Comparison of ENCODE assay signal across 18 cellular contexts in the genomic region with DNA sequence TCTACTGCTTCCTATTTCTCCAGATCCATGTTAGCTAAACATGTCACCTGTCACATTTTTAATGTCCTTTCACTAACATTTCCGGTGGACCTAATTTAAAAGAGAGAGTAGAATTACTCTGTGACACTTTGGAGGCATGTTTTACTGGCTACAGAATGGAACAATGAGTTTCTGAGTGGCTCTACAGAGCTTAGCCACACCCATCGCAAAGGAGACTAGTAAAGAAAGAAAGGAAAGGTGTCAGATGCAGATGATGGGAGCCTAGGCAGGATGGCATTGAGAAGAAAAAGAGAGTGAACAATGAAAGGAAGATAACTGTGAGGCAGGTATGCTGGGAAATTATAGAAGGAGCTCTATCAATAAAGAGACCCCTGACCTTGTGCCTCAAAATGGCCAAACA. TPM values are rescaled to one million over a fixed set of nuclear protein-coding genes. Genes with fewer than 3 reads are reported as not detected.
DNase-seq lines count a peak whose midpoint lies in the region; ATAC-seq and TF ChIP-seq lines count a peak whose summit lies in the region.
"Had no signal": no experiment of that assay in that cellular context is flagged by ENCODE, and none has a peak within 500 bp of the region (broad histone marks: within the 10 kb centered on the region; RNA-seq: fewer than 3 reads in every experiment).

No MANE protein-coding gene starts in this region.

- H3K4me1 ChIP-seq in CD4-positive, CD25-positive, alpha-beta regulatory T cell (ENCODE audit: control insufficient read depth, insufficient read depth, low read length, poor library complexity, severe bottlenecking): no peaks in the 10 kb centered on the region
- no peaks in the 10 kb centered on the region for H3K4me1 ChIP-seq in GM23338 (ENCODE audit: insufficient read depth)

- H3K4me3 ChIP-seq in CD4-positive, CD25-positive, alpha-beta regulatory T cell (ENCODE audit: low read depth, low read length): no peak overlapping the region
- no peak overlapping the region for H3K4me3 ChIP-seq in GM23338

- H3K79me2 ChIP-seq in GM23338 (replicated peaks; ENCODE audit: insufficient read depth): no peaks in the 10 kb centered on the region

- H3K27me3 ChIP-seq in CD4-positive, CD25-positive, alpha-beta regulatory T cell (ENCODE audit: control insufficient read depth, insufficient read depth, low read length): no peaks in the 10 kb centered on the region
- H3K27me3 ChIP-seq in GM23338 (ENCODE audit: insufficient read depth): no peaks in the 10 kb centered on the region

- peaks cover 0 to 1% (median 0%) of the 10 kb centered on the region in 7 donors for H3K9me3 Mint-ChIP-seq in CD4-positive, CD25-positive, alpha-beta regulatory T cell
- no peaks in the 10 kb centered on the region for H3K9me3 Mint-ChIP-seq in GM23338
- H3K9me3 Mint-ChIP-seq in endothelial cell (ENCODE audit: unreplicated experiment): no peaks in the 10 kb centered on the region
- no peaks in the 10 kb centered on the region for H3K9me3 Mint-ChIP-seq in chondrocyte (ENCODE audit: low read depth)
- H3K9me3 Mint-ChIP-seq: H9 had no signal

- H3K9me2 ChIP-seq in GM23338 (ENCODE audit: insufficient read depth): no peaks in the 10 kb centered on the region

- H3K27me3 Mint-ChIP-seq in CD4-positive, CD25-positive, alpha-beta regulatory T cell: no peaks in the 10 kb centered on the region
- H3K27me3 Mint-ChIP-seq in GM23338 (ENCODE audit: insufficient read depth, low read depth, poor library complexity) (no peaks in the 10 kb centered on the region), endothelial cell (ENCODE audit: unreplicated experiment) (no peaks in the 10 kb centered on the region), chondrocyte (ENCODE audit: low read depth) (no peaks in the 10 kb centered on the region)
- H3K27me3 Mint-ChIP-seq: T-helper 17 cell had no signal

- no peaks in the 10 kb centered on the region for H3K9me3 ChIP-seq in CD4-positive, CD25-positive, alpha-beta regulatory T cell (ENCODE audit: control insufficient read depth in 2 of 2, low read length in 2 of 2)

- H3K27ac Mint-ChIP-seq in CD4-positive, CD25-positive, alpha-beta regulatory T cell: peak overlapping the region in 2 of 3 donors; percentile 15 to 57
- H3K27ac Mint-ChIP-seq in GM23338 (no peak overlapping the region), endothelial cell (ENCODE audit: unreplicated experiment) (no peak overlapping the region), chondrocyte (ENCODE audit: unreplicated experiment) (no peak overlapping the region)
- H3K27ac Mint-ChIP-seq: T-helper 17 cell had no signal

- H3F3A ChIP-seq in GM23338 (replicated peaks; ENCODE audit: low read depth): no peaks in the 10 kb centered on the region

- H3K36me3 ChIP-seq in CD4-positive, CD25-positive, alpha-beta regulatory T cell (ENCODE audit: control insufficient read depth, insufficient read depth, low read length): peaks cover 4% of the 10 kb centered on the region
- H3K36me3 ChIP-seq in GM23338 (ENCODE audit: insufficient read depth): no peaks in the 10 kb centered on the region

- TF ChIP-seq CTCF in GM23338 (conservative IDR thresholded peaks at IDR 0.05; ENCODE audit: low read depth in 2 of 2): no peak
- no peak for TF ChIP-seq CTCF in endothelial cell (IDR thresholded peaks at IDR 0.05; ENCODE audit: unreplicated experiment)
- no peak for TF ChIP-seq CTCF in chondrocyte (IDR thresholded peaks at IDR 0.05)

- no peak for ATAC-seq in CD4-positive, CD25-positive, alpha-beta regulatory T cell (ENCODE audit: low read depth in 2 of 2)
- peak; percentile 94 for ATAC-seq in GM23338
- ATAC-seq: Right ventricle myocardium inferior, T-helper 17 cell had no signal

- H3K4me3 Mint-ChIP-seq in CD4-positive, CD25-positive, alpha-beta regulatory T cell: no peak overlapping the region
- H3K4me3 Mint-ChIP-seq in GM23338 (no peak overlapping the region), endothelial cell (ENCODE audit: unreplicated experiment) (no peak overlapping the region), chondrocyte (ENCODE audit: unreplicated experiment) (no peak overlapping the region)
- H3K4me3 Mint-ChIP-seq: H9, T-helper 17 cell had no signal

- H4K20me1 ChIP-seq in GM23338 (replicated peaks; ENCODE audit: insufficient read depth): no peaks in the 10 kb centered on the region

- no peak overlapping the region for H3K4me2 ChIP-seq in GM23338

- peaks cover 10% of the 10 kb centered on the region for H3K36me3 Mint-ChIP-seq in CD4-positive, CD25-positive, alpha-beta regulatory T cell
- peaks cover 4% of the 10 kb centered on the region; the same call in 1 of the 3 replicates for H3K36me3 Mint-ChIP-seq in GM23338 (ENCODE audit: low read depth)
- peaks cover 3% of the 10 kb centered on the region for H3K36me3 Mint-ChIP-seq in endothelial cell (ENCODE audit: low read depth, unreplicated experiment)
- H3K36me3 Mint-ChIP-seq in chondrocyte (ENCODE audit: low read depth): peaks cover 2% of the 10 kb centered on the region

- H2AFZ ChIP-seq in GM23338: no peak overlapping the region

- no peaks in the 10 kb centered on the region for H3K4me1 Mint-ChIP-seq in CD4-positive, CD25-positive, alpha-beta regulatory T cell
- H3K4me1 Mint-ChIP-seq in GM23338: peaks cover 6% of the 10 kb centered on the region; the same call in 2 of the 3 replicates
- H3K4me1 Mint-ChIP-seq in endothelial cell (ENCODE audit: unreplicated experiment): peaks cover 6% of the 10 kb centered on the region
- peaks cover 14% of the 10 kb centered on the region for H3K4me1 Mint-ChIP-seq in chondrocyte (ENCODE audit: low read depth)

- H3K27ac ChIP-seq in CD4-positive, CD25-positive, alpha-beta regulatory T cell (ENCODE audit: insufficient read depth, low read length, poor library complexity, severe bottlenecking): no peak overlapping the region
- H3K27ac ChIP-seq in GM23338 (ENCODE audit: low read depth): no peak overlapping the region

- no peak for DNase-seq in CD4-positive, CD25-positive, alpha-beta regulatory T cell
- peak; percentile 52 for DNase-seq in GM23338 (ENCODE audit: low spot score)
- DNase-seq in NCI-H510A (lab: John Stamatoyannopoulos, UW): peak; percentile 26
- DNase-seq in iPS-NIHi11 (ENCODE audit: low spot score): peak; percentile 23
- DNase-seq in endothelial cell (ENCODE audit: low spot score): no peak
- no peak for DNase-seq in CD1c-positive myeloid dendritic cell (ENCODE audit: extremely low spot score)
- no peak for DNase-seq in chondrocyte (ENCODE audit: low spot score)
- DNase-seq: ACHN; C1 segment of cervical spinal cord; H9; KG1; NCI-H1105 treated with DMSO at 0.1 percent for 48 hours; NCI-H1930; NCI-H345; NCI-H526 treated with DMSO at 0.1 percent for 48 hours; NK-92 treated with Interleukin-12 subunit alpha and Interleukin-12 subunit beta, amount 100 ng/mL, for 24 hours; T-helper 17 cell had no signal

TF ChIP-seq in GM23338, 12 proteins besides CTCF, POLR2A, EP300 and RAD21 (continues in another document):
- TF ChIP-seq EZH2 (IDR thresholded peaks at IDR 0.05; ENCODE audit: low read depth, unreplicated experiment) (no peak), ZNF331 (CRISPR knock-in tag; IDR thresholded peaks at IDR 0.05; ENCODE audit: low read depth) (no peak)

RNA-seq across cellular contexts. Expression of a gene that starts 35.9 kb away (rescaled TPM):
- 91.5 TPM for total RNA-seq in CD4-positive, CD25-positive, alpha-beta regulatory T cell
- 100 to 1,000 TPM; 388 to 529 (median 432) TPM for polyA plus RNA-seq in CD4-positive, CD25-positive, alpha-beta regulatory T cell
- total RNA-seq in GM23338 (2014; rRNA removed; shearing (Covaris generic)): 175 and 306 TPM in 2 replicates
- 382 and 407 TPM in 2 replicates for polyA plus RNA-seq in GM23338 (2016; fragmentation: Nextera tagmentation; extraction: Ambion mirVana)
- total RNA-seq in endothelial cell (ENCODE audit: unreplicated experiment) (326 TPM), chondrocyte (186 to 198 TPM (median 193 TPM) in 3 replicates)

RNA-seq across cellular contexts. Expression of a gene that starts 59.7 kb away (rescaled TPM):
- 14.3 TPM for total RNA-seq in CD4-positive, CD25-positive, alpha-beta regulatory T cell
- 10 to 100 TPM; 29.9 to 35.2 (median 32.1) TPM for polyA plus RNA-seq in CD4-positive, CD25-positive, alpha-beta regulatory T cell
- total RNA-seq in GM23338 (2014; rRNA removed; shearing (Covaris generic)): 11.2 and 14.4 TPM in 2 replicates
- polyA plus RNA-seq in GM23338 (2016; fragmentation: Nextera tagmentation; extraction: Ambion mirVana): 4.7 and 5.0 TPM in 2 replicates
- total RNA-seq in endothelial cell (ENCODE audit: unreplicated experiment) (37.6 TPM), chondrocyte (23.6 to 28.0 TPM (median 26.9 TPM) in 3 replicates)

Comparison
In these comparisons a context has a peak if more than half of its experiments do, and no peak if none do; other contexts are left out.
1. DNase-seq: peak in GM23338 (single experiment), NCI-H510A (single experiment) and iPS-NIHi11 (single experiment); none in CD4-positive, CD25-positive, alpha-beta regulatory T cell (0 of 3), endothelial cell (single experiment), CD1c-positive myeloid dendritic cell (single experiment) and chondrocyte (single experiment).
2. H3K27ac Mint-ChIP-seq: peak in CD4-positive, CD25-positive, alpha-beta regulatory T cell (2 of 3); none in GM23338 (single experiment), endothelial cell (single experiment) and chondrocyte (single experiment).